8 cellular contexts compared by ENCODE assay signal in the genomic region with DNA sequence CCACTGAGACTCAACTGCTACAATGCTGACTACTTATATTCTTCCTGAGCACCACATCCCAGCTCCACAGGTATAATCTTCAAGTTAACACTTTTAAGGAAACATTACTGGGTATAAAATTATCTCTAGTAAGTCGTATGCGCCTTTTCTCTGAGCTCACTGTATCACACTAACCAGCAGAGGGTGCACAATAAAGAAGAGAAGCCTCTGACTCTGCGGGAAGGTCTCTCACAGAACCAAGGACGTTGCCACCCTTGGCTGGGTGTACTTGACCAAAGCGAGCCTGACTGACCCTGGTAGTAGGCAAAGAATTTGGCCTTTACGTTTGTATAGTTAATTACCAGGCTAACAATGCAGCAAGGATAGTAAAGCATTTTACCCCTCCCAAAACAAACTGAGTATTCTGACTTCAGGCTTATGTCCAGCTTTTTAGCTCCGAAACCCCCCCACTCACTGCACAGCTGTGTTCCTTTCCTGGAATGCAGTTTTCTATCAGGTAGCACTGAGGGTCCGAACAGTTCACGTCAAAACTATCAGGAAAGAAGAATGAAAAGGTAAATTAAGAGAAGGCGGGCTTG. TPM values are rescaled to one million over a fixed set of nuclear protein-coding genes. Genes with fewer than 3 reads are reported as not detected.
DNase-seq lines count a peak whose midpoint lies in the region; ATAC-seq and TF ChIP-seq lines count a peak whose summit lies in the region.

A gene with protein sequence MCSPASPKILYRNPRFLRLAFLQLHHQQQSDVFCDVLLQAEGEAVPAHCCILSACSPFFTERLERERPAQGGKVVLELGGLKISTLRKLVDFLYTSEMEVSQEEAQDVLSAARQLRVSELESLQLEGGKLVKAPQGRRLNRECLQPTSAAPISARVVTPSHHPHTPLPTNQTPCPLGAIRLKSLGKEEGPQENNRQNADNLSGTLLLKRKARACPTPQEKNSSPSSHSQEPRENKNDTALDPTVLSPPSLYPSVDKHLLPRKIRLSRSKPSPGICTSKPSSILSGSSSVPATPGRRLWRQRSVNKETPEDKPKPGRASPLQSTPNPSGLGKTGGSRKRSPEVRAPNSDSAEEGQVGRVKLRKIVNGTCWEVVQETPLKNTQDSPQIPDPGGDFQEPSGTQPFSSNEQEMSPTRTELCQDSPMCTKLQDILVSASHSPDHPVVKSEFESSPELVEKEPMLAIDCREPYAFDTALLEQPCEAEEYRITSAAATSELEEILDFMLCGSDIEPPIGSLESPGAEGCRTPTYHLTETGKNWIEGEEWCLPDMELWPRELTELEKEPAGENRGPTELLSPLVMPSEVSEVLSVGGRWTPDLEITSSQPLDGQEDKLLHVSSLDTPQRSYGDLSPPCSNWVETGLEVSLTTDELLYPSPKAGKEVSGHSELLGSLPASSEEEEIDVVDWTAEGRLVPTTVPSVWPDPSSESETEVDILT (minus strand): TSS at position 144 of the 578 bp plus-strand sequence. CDS start 631 bp downstream, outside the sequence.

- 72% methylated on average over 10 of the region's 10 CpGs for WGBS in SK-N-SH (ENCODE audit: low lambda C conversion rate)

- CTCF ChIA-PET in Calu3 (lab: Charles Lee) (interaction anchor here (0.7 to 2.7 kb wide), 9 partner anchors 10 to 535 kb away, joined by 3 to 55 read pairs (median 8); a partner anchor contains a TSS), SK-N-SH (lab: Yijun Ruan, JAX) (interaction anchor here (0.5 to 13.2 kb wide), 14 partner anchors 9 to 762 kb away, joined by 3 to 142 read pairs (median 4); a partner anchor contains a TSS)

- H3K79me2 ChIP-seq in SK-N-SH (ENCODE audit: insufficient read depth) (no peaks in the 10 kb centered on the region), parathyroid adenoma (no peaks in the 10 kb centered on the region)

- H3K4me3 ChIP-seq in SK-N-SH (ENCODE audit: low read depth in 2 of 2, low read length in 1 of 2) (no peak within 1 kb of the TSS; a peak in 1 of 4 replicates), fibroblast of pulmonary artery (replicated peaks; ENCODE audit: low read depth, low read length) (no peak within 1 kb of the TSS), parathyroid adenoma (ENCODE audit: low read depth, low read length) (no peak within 1 kb of the TSS)

- H3K27me3 ChIP-seq in SK-N-SH (ENCODE audit: insufficient read depth) (no peaks in the 10 kb centered on the region), parathyroid adenoma (ENCODE audit: control insufficient read depth, insufficient read depth, low read length) (no peaks in the 10 kb centered on the region)

- no peak for TF ChIP-seq EP300 in SK-N-SH (IDR thresholded peaks at IDR 0.05; ENCODE audit: borderline replicate concordance in 1 of 2, low read depth in 1 of 2, low read length in 1 of 2)

- no peak within 1 kb of the TSS for H2AFZ ChIP-seq in SK-N-SH (ENCODE audit: low read depth)
- H2AFZ ChIP-seq in parathyroid adenoma = no peak within 1 kb of the TSS

- H3K9me3 Mint-ChIP-seq in Calu3 (ENCODE audit: low read depth, unreplicated experiment) = no peaks in the 10 kb centered on the region

- H3K9ac ChIP-seq in SK-N-SH = no peak within 1 kb of the TSS
- H3K9ac ChIP-seq in parathyroid adenoma = no peak within 1 kb of the TSS

- H3K4me2 ChIP-seq in SK-N-SH (no peak within 1 kb of the TSS), parathyroid adenoma (ENCODE audit: low read length) (no peak within 1 kb of the TSS)

- BruUV-seq in Calu3 (replicated peaks; lab: Mats Ljungman, UMichigan) = no TSS peak

- intact Hi-C loops in Calu3 (cut with micrococcal nuclease; ENCODE audit: unreplicated experiment) = loop anchor here (2.0 to 5.0 kb wide), 2 partner anchors 536 to 763 kb away; no protein-coding TSS in a partner anchor

- H3K4me3 Mint-ChIP-seq in Calu3 (ENCODE audit: low read depth, unreplicated experiment) = no peak within 1 kb of the TSS

- H3F3A ChIP-seq in SK-N-SH (replicated peaks; ENCODE audit: insufficient read depth) = peaks cover 11% of the 10 kb centered on the region

- peak; percentile 60 for TF ChIP-seq RAD21 in SK-N-SH (IDR thresholded peaks at IDR 0.05; ENCODE audit: low read length)

- H3K4me1 ChIP-seq in SK-N-SH (ENCODE audit: control insufficient read depth in 1 of 2, insufficient read depth in 2 of 2, low read depth in 1 of 2, low read length in 1 of 2) (no peaks in the 10 kb centered on the region), parathyroid adenoma (peaks cover 2% of the 10 kb centered on the region)

- no peaks in the 10 kb centered on the region for H4K20me1 ChIP-seq in SK-N-SH (ENCODE audit: insufficient read depth)

- H3K4me1 Mint-ChIP-seq in Calu3 (ENCODE audit: low read depth, unreplicated experiment) = peaks cover 21% of the 10 kb centered on the region

- POLR2A ChIA-PET in SK-N-SH (lab: Yijun Ruan, JAX) = interaction anchor here (1.1 to 2.2 kb wide), 3 partner anchors 9 to 49 kb away, joined by 5 to 12 read pairs (median 6); a partner anchor contains a TSS

- DNase-seq in Calu3 = peak; percentile 54
- peak; percentile 67 for DNase-seq in SK-N-SH
- DNase-seq in fibroblast of pulmonary artery (ENCODE audit: low read depth) = peak; percentile 77
- no peak for DNase-seq in stimulated activated CD8-positive, alpha-beta memory T cell treated with anti-CD3 and anti-CD28 coated beads, Interleukin-4, amount 100 ng/mL, for 48 hours
- DNase-seq in activated CD8-positive, alpha-beta memory T cell treated with anti-CD3 and anti-CD28 coated beads for 24 hours = no peak

- H3K9me3 ChIP-seq in SK-N-SH = no peaks in the 10 kb centered on the region
- no peaks in the 10 kb centered on the region for H3K9me3 ChIP-seq in parathyroid adenoma (ENCODE audit: control insufficient read depth, low read length)

- TF ChIP-seq CTCF in Calu3 (IDR thresholded peaks at IDR 0.05; ENCODE audit: unreplicated experiment) = peak; percentile 54
- peak; percentile 54 for TF ChIP-seq CTCF in SK-N-SH (IDR thresholded peaks at IDR 0.05)
- TF ChIP-seq CTCF in fibroblast of pulmonary artery (IDR thresholded peaks at IDR 0.05; ENCODE audit: low read length, missing control alignments) = peak; percentile 65
- TF ChIP-seq CTCF in parathyroid adenoma (IDR thresholded peaks at IDR 0.05) = peak; percentile 31

- H3K36me3 Mint-ChIP-seq in Calu3 (ENCODE audit: insufficient read depth, unreplicated experiment) = peaks cover 14% of the 10 kb centered on the region

- H3K36me3 ChIP-seq in SK-N-SH (replicated peaks in 1 of 2; ENCODE audit: control insufficient read depth in 1 of 2, insufficient read depth in 2 of 2, low read length in 1 of 2) (peaks cover 0 to 7% of the 10 kb centered on the region in 2 experiments), parathyroid adenoma (ENCODE audit: control insufficient read depth, insufficient read depth, low read length) (no peaks in the 10 kb centered on the region)

- no peaks in the 10 kb centered on the region for H3K9me2 ChIP-seq in SK-N-SH

- H3K27me3 Mint-ChIP-seq in Calu3 (ENCODE audit: unreplicated experiment) = no peaks in the 10 kb centered on the region

- H3K27ac Mint-ChIP-seq in Calu3 (ENCODE audit: unreplicated experiment) = peak within 1 kb of the TSS; percentile 53

- no peak within 1 kb of the TSS for H3K27ac ChIP-seq in SK-N-SH (ENCODE audit: low read depth in 2 of 2, low read length in 1 of 2)
- no peak within 1 kb of the TSS for H3K27ac ChIP-seq in parathyroid adenoma

- ATAC-seq in HG02885 (IDR thresholded peaks at IDR 0.05; ENCODE audit: poor library complexity, unreplicated experiment) (peak; percentile 65), HG02970 (IDR thresholded peaks at IDR 0.05; ENCODE audit: low FRiP score, unreplicated experiment) (no peak)

TF ChIP-seq in SK-N-SH, 30 proteins besides CTCF, POLR2A, EP300 and RAD21:
- peak; percentile 66 for TF ChIP-seq SMC3 (IDR thresholded peaks at IDR 0.05; ENCODE audit: low read depth, low read length)
- no peak for TF ChIP-seq RXRA (IDR thresholded peaks at IDR 0.05; ENCODE audit: borderline replicate concordance, low read depth)
- no peak for TF ChIP-seq RCOR1 (IDR thresholded peaks at IDR 0.05; ENCODE audit: low read length)
- TF ChIP-seq, protein P1, sequence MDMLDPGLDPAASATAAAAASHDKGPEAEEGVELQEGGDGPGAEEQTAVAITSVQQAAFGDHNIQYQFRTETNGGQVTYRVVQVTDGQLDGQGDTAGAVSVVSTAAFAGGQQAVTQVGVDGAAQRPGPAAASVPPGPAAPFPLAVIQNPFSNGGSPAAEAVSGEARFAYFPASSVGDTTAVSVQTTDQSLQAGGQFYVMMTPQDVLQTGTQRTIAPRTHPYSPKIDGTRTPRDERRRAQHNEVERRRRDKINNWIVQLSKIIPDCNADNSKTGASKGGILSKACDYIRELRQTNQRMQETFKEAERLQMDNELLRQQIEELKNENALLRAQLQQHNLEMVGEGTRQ (IDR thresholded peaks at IDR 0.05; ENCODE audit: borderline replicate concordance, low read depth, low read length) = no peak

RNA-seq across cellular contexts. Expression of the gene that starts here (rescaled TPM):
- not detected in 2 replicates for total RNA-seq in Calu3 (2022)
- not detected in 2 replicates for polyA plus RNA-seq in SK-N-SH (2012; rRNA removed)
- not detected in 2 replicates for polyA plus RNA-seq in SK-N-SH (2012; cell fraction: cytosol; rRNA removed)
- not detected in 2 replicates for polyA plus RNA-seq in SK-N-SH (2012; cell fraction: nucleus; rRNA removed)

Comparison
In these comparisons a context has a peak if more than half of its experiments do, and no peak if none do; other contexts are left out.
1. Peak in DNase-seq in Calu3; RNA of the gene not detected or under 1 TPM.
2. Peak in DNase-seq in SK-N-SH; RNA of the gene not detected or under 1 TPM.